Comparison of ENCODE assay signal across 1 cellular context in genomic region chr7:158048569-158048968, GRCh38.
TF ChIP-seq lines count a peak whose summit lies in the region.

No MANE protein-coding gene starts in this region.

TF ChIP-seq in HEK293, 187 proteins besides CTCF, POLR2A, EP300 and RAD21 (continued from another document):
- TF ChIP-seq ZBTB44 (tag by site-specific recombination; IDR thresholded peaks at IDR 0.05) (no peak), ZNF791 (tag by site-specific recombination; IDR thresholded peaks at IDR 0.05) (peak; percentile 48; the same call in 1 of the 2 replicates), ZNF214 (tag by site-specific recombination; IDR thresholded peaks at IDR 0.05; ENCODE audit: borderline replicate concordance) (no peak), ZNF10 (tag by site-specific recombination; IDR thresholded peaks at IDR 0.05) (no peak), ZNF391 (tag by site-specific recombination; IDR thresholded peaks at IDR 0.05; ENCODE audit: borderline replicate concordance, low read depth) (no peak), TRIM28 (IDR thresholded peaks at IDR 0.05; ENCODE audit: borderline replicate concordance, low read length) (no peak), ZNF311 (tag by site-specific recombination; IDR thresholded peaks at IDR 0.05; ENCODE audit: borderline replicate concordance) (no peak), ZNF175 (tag by site-specific recombination; IDR thresholded peaks at IDR 0.05) (no peak), GLIS1 (tag by site-specific recombination; IDR thresholded peaks at IDR 0.05) (no peak), ZNF426 (tag by site-specific recombination; IDR thresholded peaks at IDR 0.05) (no peak), TCF7L2 (IDR thresholded peaks at IDR 0.05; ENCODE audit: borderline replicate concordance, low read depth, low read length) (no peak), ZNF518A (tag by site-specific recombination; conservative IDR thresholded peaks at IDR 0.05; ENCODE audit: low read depth) (no peak), ZNF624 (tag by site-specific recombination; IDR thresholded peaks at IDR 0.05) (no peak)
TF ChIP-seq in HEK293: peak in this region for 10.
